13 cellular contexts compared by ENCODE assay signal in the genomic region with DNA sequence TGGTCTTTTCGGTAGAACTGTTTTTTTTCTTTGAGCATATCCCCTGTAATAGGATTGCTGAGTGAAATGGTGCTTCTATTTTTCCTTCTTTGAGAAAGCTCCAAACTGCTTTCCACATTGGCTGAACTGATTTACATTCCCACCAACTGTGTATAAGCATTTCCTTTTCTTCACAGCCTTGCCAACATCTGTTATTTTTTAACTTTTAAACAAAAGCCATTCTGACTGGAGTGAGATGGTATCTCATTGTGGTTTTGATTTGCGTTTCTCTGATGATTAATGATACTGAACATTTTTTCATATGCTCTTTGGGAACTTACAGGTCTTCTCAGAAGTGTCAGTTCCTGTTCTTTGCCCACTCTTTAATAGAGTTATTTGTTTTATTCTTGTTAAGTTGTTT.
A peak's percentile ranks its signal among the peaks of the same experiment; 100 is the strongest.
DNase-seq lines count a peak whose midpoint lies in the region; TF ChIP-seq lines count a peak whose summit lies in the region.
"Had no signal": no experiment of that assay in that cellular context is flagged by ENCODE, and none has a peak within 500 bp of the region (broad histone marks: within the 10 kb centered on the region; RNA-seq: fewer than 3 reads in every experiment).

No MANE protein-coding gene starts in this region.

- H3K27ac Mint-ChIP-seq in endodermal cell = peak overlapping the region; percentile 55
- H3K27ac Mint-ChIP-seq: naive thymus-derived CD4-positive, alpha-beta T cell had no signal

- peaks cover 6% of the 10 kb centered on the region for H3K36me3 Mint-ChIP-seq in endodermal cell (ENCODE audit: low read depth)
- H3K36me3 Mint-ChIP-seq: naive thymus-derived CD4-positive, alpha-beta T cell had no signal

- TF ChIP-seq CTCF in endodermal cell (conservative IDR thresholded peaks at IDR 0.05) = no peak

- peak; percentile 63 for DNase-seq in DMS 273 treated with DMSO at 0.1 percent for 48 hours (lab: John Stamatoyannopoulos, UW)
- peak; percentile 66 for DNase-seq in M059J (ENCODE audit: low read depth)
- no peak for DNase-seq in endodermal cell
- DNase-seq in left kidney (ENCODE audit: low read depth, low spot score) = peak; percentile 8
- no peak for DNase-seq in head of caudate nucleus
- no peak for DNase-seq in UCSD-AML1 (lab: John Stamatoyannopoulos, UW; ENCODE audit: unreplicated experiment)
- no peak for DNase-seq in T-helper 9 cell
- no peak for DNase-seq in SIG-M5 treated with dmso at 0.1 percent for 504 hours (lab: John Stamatoyannopoulos, UW; ENCODE audit: unreplicated experiment)
- DNase-seq: C1 segment of cervical spinal cord; effector memory CD4-positive, alpha-beta T cell; naive thymus-derived CD4-positive, alpha-beta T cell; thyroid gland had no signal

- intact Hi-C loops in head of caudate nucleus (cut with DNase I) = no loop called here

- H3K36me3 ChIP-seq in endodermal cell (ENCODE audit: control insufficient read depth, insufficient read depth, low read length) = no peaks in the 10 kb centered on the region
- H3K36me3 ChIP-seq: thyroid gland had no signal

- H3K9me3 Mint-ChIP-seq in endodermal cell = peaks cover 30% of the 10 kb centered on the region

- H3K4me3 ChIP-seq in endodermal cell (ENCODE audit: low read length) = peak overlapping the region; percentile 0
- H3K4me3 ChIP-seq: GM12878, thyroid gland had no signal

- H3K27me3 Mint-ChIP-seq in endodermal cell (ENCODE audit: insufficient read depth) = no peaks in the 10 kb centered on the region
- H3K27me3 Mint-ChIP-seq: naive thymus-derived CD4-positive, alpha-beta T cell had no signal

- H3K27ac ChIP-seq in endodermal cell (ENCODE audit: low read depth, low read length) = peak overlapping the region; percentile 36
- H3K27ac ChIP-seq: thyroid gland had no signal

- H3K4me3 Mint-ChIP-seq in endodermal cell = no peak overlapping the region
- H3K4me3 Mint-ChIP-seq: naive thymus-derived CD4-positive, alpha-beta T cell had no signal

- H3K4me1 ChIP-seq in endodermal cell (ENCODE audit: control insufficient read depth, insufficient read depth, low read length) = no peaks in the 10 kb centered on the region
- H3K4me1 ChIP-seq: thyroid gland had no signal

- no peaks in the 10 kb centered on the region for H3K27me3 ChIP-seq in endodermal cell (ENCODE audit: control insufficient read depth, insufficient read depth, low read length, poor library complexity, severe bottlenecking)
- H3K27me3 ChIP-seq: thyroid gland had no signal

- WGBS in endodermal cell (ENCODE audit: insufficient coverage in 1 of 2, insufficient read length in 1 of 2), 2 experiments = 79 to 100% methylated on average over 1 to 2 of the region's 2 CpGs

- peaks cover 18% of the 10 kb centered on the region for H3K4me1 Mint-ChIP-seq in endodermal cell

- H3K9ac ChIP-seq in endodermal cell (ENCODE audit: extremely low read depth, low read length, poor library complexity, severe bottlenecking) = no peak overlapping the region

- peaks cover 1% of the 10 kb centered on the region for H3K9me3 ChIP-seq in endodermal cell (ENCODE audit: control insufficient read depth, low read length)
- H3K9me3 ChIP-seq: thyroid gland had no signal

Comparison
In these comparisons a context has a peak if more than half of its experiments do, and no peak if none do; other contexts are left out.
1. DNase-seq: peak in DMS 273 treated with DMSO at 0.1 percent for 48 hours (single experiment), M059J (single experiment) and left kidney (single experiment); none in endodermal cell (single experiment), head of caudate nucleus (0 of 42), UCSD-AML1 (single experiment), T-helper 9 cell (single experiment) and SIG-M5 treated with dmso at 0.1 percent for 504 hours (single experiment).